In the genomic region with DNA sequence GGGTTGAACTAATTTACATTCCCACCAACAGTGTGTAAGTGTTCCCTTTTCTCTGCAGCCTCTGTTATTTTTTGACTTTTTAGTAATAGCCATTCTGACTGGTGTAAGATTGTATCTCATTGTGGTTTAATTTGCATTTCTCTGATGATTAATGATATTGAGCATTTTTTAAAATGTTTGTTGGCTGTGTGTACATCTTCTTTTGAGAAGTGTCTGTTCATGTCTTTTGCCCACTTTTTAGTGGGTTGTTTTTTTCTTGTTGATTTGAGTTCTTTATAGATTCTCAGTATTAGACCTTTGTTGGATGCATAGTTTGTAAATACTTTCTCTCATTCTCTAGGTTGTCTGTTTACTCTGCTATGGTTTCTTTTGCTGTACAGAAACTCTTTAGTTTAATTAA, we compare ENCODE assay signal across 17 cellular contexts.
DNase-seq lines count a peak whose midpoint lies in the region; ATAC-seq and FAIRE-seq lines count a peak whose summit lies in the region.
"Had no signal": no experiment of that assay in that cellular context is flagged by ENCODE, and none has a peak within 500 bp of the region (broad histone marks: within the 10 kb centered on the region; RNA-seq: fewer than 3 reads in every experiment).

No MANE protein-coding gene starts in this region.

- H3K4me1 Mint-ChIP-seq in activated naive CD4-positive, alpha-beta T cell treated with anti-CD3 and anti-CD28 coated beads, Interleukin-2, amount 10 ng/mL, durations not matched to agents 7 days and 5 days, result no peaks in the 10 kb centered on the region
- H3K4me1 Mint-ChIP-seq in activated naive CD4-positive, alpha-beta T cell treated with anti-CD3 and anti-CD28 coated beads for 36 hours (ENCODE audit: low read depth), result peaks cover 27% of the 10 kb centered on the region
- peaks cover 26% of the 10 kb centered on the region for H3K4me1 Mint-ChIP-seq in stimulated activated effector memory CD8-positive, alpha-beta T cell treated with anti-CD3 and anti-CD28 coated beads, Interleukin-12 subunit alpha, Interleukin-12 subunit beta, amount 100 ng/mL, for 72 hours
- H3K4me1 Mint-ChIP-seq: GM23338 had no signal

- no peak for DNase-seq in activated naive CD4-positive, alpha-beta T cell treated with anti-CD3 and anti-CD28 coated beads, Interleukin-2, amount 10 ng/mL, durations not matched to agents 7 days and 5 days
- DNase-seq in activated naive CD4-positive, alpha-beta T cell treated with anti-CD3 and anti-CD28 coated beads for 36 hours, result no peak
- no peak for DNase-seq in GM18507 (ENCODE audit: extremely low spot score, insufficient read length, low read depth)
- peak; percentile 7 for DNase-seq in M059J (ENCODE audit: low read depth)
- DNase-seq in stimulated activated effector memory CD8-positive, alpha-beta T cell treated with anti-CD3 and anti-CD28 coated beads, Interleukin-12 subunit alpha, Interleukin-12 subunit beta, amount 100 ng/mL, for 72 hours (ENCODE audit: low spot score in 2 of 2), result no peak
- DNase-seq in iPS-NIHi11 (ENCODE audit: low spot score), result no peak
- DNase-seq: 8988T; CD4-positive, alpha-beta memory T cell; DMS153; DMS79; GDM1; H7 had no signal

- CTCF ChIA-PET in activated naive CD4-positive, alpha-beta T cell treated with anti-CD3 and anti-CD28 coated beads, Interleukin-2, amount 10 ng/mL, durations not matched to agents 7 days and 5 days (lab: Charles Lee), result no interaction called here
- CTCF ChIA-PET in activated naive CD4-positive, alpha-beta T cell treated with anti-CD3 and anti-CD28 coated beads for 36 hours (lab: Charles Lee), result no interaction called here

- FAIRE-seq in GM18507 (lab: Jason Lieb, UNC), result peak; percentile 48
- FAIRE-seq: GM12892 had no signal

- H3K9me3 Mint-ChIP-seq in activated naive CD4-positive, alpha-beta T cell treated with anti-CD3 and anti-CD28 coated beads, Interleukin-2, amount 10 ng/mL, durations not matched to agents 7 days and 5 days, result peaks cover 8% of the 10 kb centered on the region
- H3K9me3 Mint-ChIP-seq in activated naive CD4-positive, alpha-beta T cell treated with anti-CD3 and anti-CD28 coated beads for 36 hours, result peaks cover 14% of the 10 kb centered on the region
- H3K9me3 Mint-ChIP-seq in stimulated activated effector memory CD8-positive, alpha-beta T cell treated with anti-CD3 and anti-CD28 coated beads, Interleukin-12 subunit alpha, Interleukin-12 subunit beta, amount 100 ng/mL, for 72 hours, result peaks cover 5% of the 10 kb centered on the region
- H3K9me3 Mint-ChIP-seq: GM23338 had no signal

- H3K27ac Mint-ChIP-seq in activated naive CD4-positive, alpha-beta T cell treated with anti-CD3 and anti-CD28 coated beads, Interleukin-2, amount 10 ng/mL, durations not matched to agents 7 days and 5 days, result peak overlapping the region; percentile 45
- H3K27ac Mint-ChIP-seq in activated naive CD4-positive, alpha-beta T cell treated with anti-CD3 and anti-CD28 coated beads for 36 hours, result no peak overlapping the region
- peak overlapping the region; percentile 18 for H3K27ac Mint-ChIP-seq in stimulated activated effector memory CD8-positive, alpha-beta T cell treated with anti-CD3 and anti-CD28 coated beads, Interleukin-12 subunit alpha, Interleukin-12 subunit beta, amount 100 ng/mL, for 72 hours
- H3K27ac Mint-ChIP-seq: CD14-positive monocyte, GM23338 had no signal

- ATAC-seq in stimulated activated effector memory CD8-positive, alpha-beta T cell treated with anti-CD3 and anti-CD28 coated beads, Interleukin-12 subunit alpha, Interleukin-12 subunit beta, amount 100 ng/mL, for 72 hours, result no peak
- no peak for ATAC-seq in HG02763 (IDR thresholded peaks at IDR 0.05; ENCODE audit: unreplicated experiment)
- ATAC-seq: GM23338, HCT116 had no signal

- H3K27me3 Mint-ChIP-seq in activated naive CD4-positive, alpha-beta T cell treated with anti-CD3 and anti-CD28 coated beads, Interleukin-2, amount 10 ng/mL, durations not matched to agents 7 days and 5 days, result no peaks in the 10 kb centered on the region
- H3K27me3 Mint-ChIP-seq in activated naive CD4-positive, alpha-beta T cell treated with anti-CD3 and anti-CD28 coated beads for 36 hours (ENCODE audit: low read depth), result no peaks in the 10 kb centered on the region
- H3K27me3 Mint-ChIP-seq: CD4-positive, alpha-beta memory T cell had no signal

- H3K4me3 Mint-ChIP-seq in activated naive CD4-positive, alpha-beta T cell treated with anti-CD3 and anti-CD28 coated beads, Interleukin-2, amount 10 ng/mL, durations not matched to agents 7 days and 5 days, result no peak overlapping the region
- H3K4me3 Mint-ChIP-seq in activated naive CD4-positive, alpha-beta T cell treated with anti-CD3 and anti-CD28 coated beads for 36 hours, result no peak overlapping the region
- H3K4me3 Mint-ChIP-seq in stimulated activated effector memory CD8-positive, alpha-beta T cell treated with anti-CD3 and anti-CD28 coated beads, Interleukin-12 subunit alpha, Interleukin-12 subunit beta, amount 100 ng/mL, for 72 hours, result no peak overlapping the region
- H3K4me3 Mint-ChIP-seq: CD14-positive monocyte, GM23338 had no signal

- H3K36me3 Mint-ChIP-seq in activated naive CD4-positive, alpha-beta T cell treated with anti-CD3 and anti-CD28 coated beads, Interleukin-2, amount 10 ng/mL, durations not matched to agents 7 days and 5 days, result peaks cover 46% of the 10 kb centered on the region
- peaks cover 44% of the 10 kb centered on the region for H3K36me3 Mint-ChIP-seq in activated naive CD4-positive, alpha-beta T cell treated with anti-CD3 and anti-CD28 coated beads for 36 hours (ENCODE audit: low read depth)
- H3K36me3 Mint-ChIP-seq in stimulated activated effector memory CD8-positive, alpha-beta T cell treated with anti-CD3 and anti-CD28 coated beads, Interleukin-12 subunit alpha, Interleukin-12 subunit beta, amount 100 ng/mL, for 72 hours, result peaks cover 56% of the 10 kb centered on the region

- intact Hi-C loops in activated naive CD4-positive, alpha-beta T cell treated with anti-CD3 and anti-CD28 coated beads for 36 hours (cut with micrococcal nuclease), result no loop called here
